Comparison of ENCODE assay signal across 8 cellular contexts in genomic region chr3:129003578-129004112, GRCh38. TPM values are rescaled to one million over a fixed set of nuclear protein-coding genes. Genes with fewer than 3 reads are reported as not detected.
DNase-seq lines count a peak whose midpoint lies in the region; ATAC-seq and TF ChIP-seq lines count a peak whose summit lies in the region.

No MANE protein-coding gene starts in this region.

- peak; percentile 89 for ATAC-seq in left lobe of liver

- DNase-seq in D341Med (ENCODE audit: low spot score), result peak; percentile 84
- DNase-seq in NCI-H69 (lab: John Stamatoyannopoulos, UW), result peak; percentile 79
- peak; percentile 72 for DNase-seq in activated naive CD4-positive, alpha-beta T cell treated with anti-CD3 and anti-CD28 coated beads, Interleukin-2, amount 10 ng/mL, durations not matched to agents 7 days and 5 days
- DNase-seq in left lobe of liver (ENCODE audit: low spot score), result no peak
- DNase-seq in type B pancreatic cell (ENCODE audit: extremely low spot score, unreplicated experiment), result no peak
- no peak for DNase-seq in mesothelial cell of epicardium (ENCODE audit: low spot score in 2 of 2, unreplicated experiment in 2 of 2)
- DNase-seq in Ammon's horn (ENCODE audit: low spot score), result no peak
- no peak for DNase-seq in ureter (ENCODE audit: low spot score)

- H3K27me3 Mint-ChIP-seq in activated naive CD4-positive, alpha-beta T cell treated with anti-CD3 and anti-CD28 coated beads, Interleukin-2, amount 10 ng/mL, durations not matched to agents 7 days and 5 days, result peaks cover 81% of the 10 kb centered on the region
- H3K27me3 Mint-ChIP-seq in type B pancreatic cell (peaks cover 79% of the 10 kb centered on the region), mesothelial cell of epicardium (ENCODE audit: low read depth) (peaks cover 92% of the 10 kb centered on the region)

- CTCF ChIA-PET in activated naive CD4-positive, alpha-beta T cell treated with anti-CD3 and anti-CD28 coated beads, Interleukin-2, amount 10 ng/mL, durations not matched to agents 7 days and 5 days (lab: Charles Lee), result interaction anchor here (0.7 to 2.7 kb wide), 8 partner anchors 12 to 242 kb away, joined by 3 to 23 read pairs (median 8); no protein-coding TSS in a partner anchor

- no peaks in the 10 kb centered on the region for H3K9me3 Mint-ChIP-seq in activated naive CD4-positive, alpha-beta T cell treated with anti-CD3 and anti-CD28 coated beads, Interleukin-2, amount 10 ng/mL, durations not matched to agents 7 days and 5 days
- no peaks in the 10 kb centered on the region for H3K9me3 Mint-ChIP-seq in type B pancreatic cell
- no peaks in the 10 kb centered on the region for H3K9me3 Mint-ChIP-seq in mesothelial cell of epicardium

- peaks cover 54% of the 10 kb centered on the region for H3K4me1 Mint-ChIP-seq in activated naive CD4-positive, alpha-beta T cell treated with anti-CD3 and anti-CD28 coated beads, Interleukin-2, amount 10 ng/mL, durations not matched to agents 7 days and 5 days
- H3K4me1 Mint-ChIP-seq in type B pancreatic cell (ENCODE audit: unreplicated experiment), result peaks cover 13% of the 10 kb centered on the region
- H3K4me1 Mint-ChIP-seq in mesothelial cell of epicardium, result peaks cover 11% of the 10 kb centered on the region

- no peak overlapping the region for H3K4me3 Mint-ChIP-seq in activated naive CD4-positive, alpha-beta T cell treated with anti-CD3 and anti-CD28 coated beads, Interleukin-2, amount 10 ng/mL, durations not matched to agents 7 days and 5 days
- H3K4me3 Mint-ChIP-seq in type B pancreatic cell (peak overlapping the region; percentile 80), mesothelial cell of epicardium (no peak overlapping the region)

- no peak overlapping the region for H3K27ac Mint-ChIP-seq in activated naive CD4-positive, alpha-beta T cell treated with anti-CD3 and anti-CD28 coated beads, Interleukin-2, amount 10 ng/mL, durations not matched to agents 7 days and 5 days
- no peak overlapping the region for H3K27ac Mint-ChIP-seq in type B pancreatic cell
- no peak overlapping the region for H3K27ac Mint-ChIP-seq in mesothelial cell of epicardium

- TF ChIP-seq CTCF in type B pancreatic cell (conservative IDR thresholded peaks at IDR 0.05) (no peak), mesothelial cell of epicardium (IDR thresholded peaks at IDR 0.05; ENCODE audit: unreplicated experiment) (no peak)

- peaks cover 2% of the 10 kb centered on the region for H3K36me3 Mint-ChIP-seq in activated naive CD4-positive, alpha-beta T cell treated with anti-CD3 and anti-CD28 coated beads, Interleukin-2, amount 10 ng/mL, durations not matched to agents 7 days and 5 days
- H3K36me3 Mint-ChIP-seq in type B pancreatic cell (no peaks in the 10 kb centered on the region), mesothelial cell of epicardium (no peaks in the 10 kb centered on the region)

RNA-seq across cellular contexts. Expression of gene EFCC1, which starts 2.5 kb away (rescaled TPM):
- total RNA-seq in left lobe of liver (0.53 TPM), type B pancreatic cell (ENCODE audit: low replicate concordance) (0.29 and 2.2 TPM in 2 replicates), mesothelial cell of epicardium (0.29 to 0.67 TPM (median 0.31 TPM) in 3 replicates), ureter (2.1 TPM)

RNA-seq across cellular contexts. Expression of gene CFAP92, which starts 9.8 kb away (rescaled TPM):
- not detected for total RNA-seq in left lobe of liver
- 4.4 and 4.5 TPM in 2 replicates for total RNA-seq in type B pancreatic cell (ENCODE audit: low replicate concordance)
- total RNA-seq in mesothelial cell of epicardium, result 0.76 to 1.2 TPM (median 1.1 TPM) in 3 replicates
- total RNA-seq in ureter, result 2.1 TPM

RNA-seq across cellular contexts. Expression of gene GP9, which starts 56.9 kb away (rescaled TPM):
- 0.20 TPM for total RNA-seq in left lobe of liver
- not detected in 2 replicates for total RNA-seq in type B pancreatic cell (ENCODE audit: low replicate concordance)
- total RNA-seq in mesothelial cell of epicardium, result not detected in 3 replicates
- not detected for total RNA-seq in ureter

Comparison
In these comparisons a context has a peak if more than half of its experiments do, and no peak if none do; other contexts are left out.
1. DNase-seq: peak in D341Med (single experiment), NCI-H69 (single experiment) and activated naive CD4-positive, alpha-beta T cell treated with anti-CD3 and anti-CD28 coated beads, Interleukin-2, amount 10 ng/mL, durations not matched to agents 7 days and 5 days (single experiment); none in left lobe of liver (single experiment), type B pancreatic cell (single experiment), mesothelial cell of epicardium (0 of 2), Ammon's horn (single experiment) and ureter (single experiment).